In genomic region chr18:61772293-61772848, GRCh38 we compare ENCODE assay signal across 27 cellular contexts.
"Had no signal": no experiment of that assay in that cellular context is flagged by ENCODE, and none has a peak within 500 bp of the region (broad histone marks: within the 10 kb centered on the region; RNA-seq: fewer than 3 reads in every experiment).

No MANE protein-coding gene starts in this region.

- H3K27ac Mint-ChIP-seq: dendritic cell treated with granulocyte-macrophage colony-stimulating factor and Interleukin-4, amounts not matched to agents 40 ng/mL and 50 ng/mL, for 4 days; effector memory CD8-positive, alpha-beta T cell; endodermal cell; naive thymus-derived CD4-positive, alpha-beta T cell had no signal

- H3K4me1 Mint-ChIP-seq: endodermal cell; naive thymus-derived CD4-positive, alpha-beta T cell had no signal

- H3K4me3 Mint-ChIP-seq: dendritic cell treated with granulocyte-macrophage colony-stimulating factor and Interleukin-4, amounts not matched to agents 40 ng/mL and 50 ng/mL, for 4 days; effector memory CD8-positive, alpha-beta T cell; endodermal cell; naive thymus-derived CD4-positive, alpha-beta T cell had no signal

- H3K4me1 ChIP-seq: colonic mucosa, esophagus squamous epithelium, gastrocnemius medialis, left lung, lower lobe of right lung had no signal

- H3K4me3 ChIP-seq: colonic mucosa, esophagus squamous epithelium, gastrocnemius medialis, heart right ventricle, left lung, lower lobe of right lung had no signal

- H3K36me3 ChIP-seq: colonic mucosa, esophagus squamous epithelium, gastrocnemius medialis, heart right ventricle, left lung, lower lobe of right lung had no signal

- H3K9me3 ChIP-seq: colonic mucosa, gastrocnemius medialis had no signal

- H3K27ac ChIP-seq: colonic mucosa, epithelial cell of prostate, esophagus squamous epithelium, gastrocnemius medialis, heart right ventricle, left lung, lower lobe of right lung had no signal

- DNase-seq: colonic mucosa; cortex of kidney; effector CD8-positive, alpha-beta T cell; effector memory CD8-positive, alpha-beta T cell; endodermal cell; erythroblast; esophagus squamous epithelium; foreskin fibroblast; foreskin melanocyte; gastrocnemius medialis; glutamatergic neuron; head of caudate nucleus; heart right ventricle; hippocampal formation; left cardiac atrium; left lung; left ventricle myocardium superior; lower lobe of right lung; mesenchymal stem cell; midbrain; naive thymus-derived CD4-positive, alpha-beta T cell had no signal

- ATAC-seq: effector memory CD8-positive, alpha-beta T cell; esophagus mucosa; gastrocnemius medialis; heart right ventricle; left cardiac atrium; left lung; left ventricle myocardium superior; lower lobe of right lung; naive thymus-derived CD4-positive, alpha-beta T cell had no signal

- H3K27me3 ChIP-seq: colonic mucosa, esophagus squamous epithelium, gastrocnemius medialis, heart right ventricle, left lung had no signal

- FAIRE-seq: endometrium, islet of Langerhans, keratinocyte had no signal
